ENCODE assay signal across 8 cellular contexts in genomic region chr10:116287906-116288501, GRCh38. TPM values are rescaled to one million over a fixed set of nuclear protein-coding genes. Genes with fewer than 3 reads are reported as not detected.
DNase-seq lines count a peak whose midpoint lies in the region; ATAC-seq and TF ChIP-seq lines count a peak whose summit lies in the region.

No MANE protein-coding gene starts in this region.

- ATAC-seq in DND-41 (ENCODE audit: insufficient read depth, low read depth) (no peak), HG02973 (IDR thresholded peaks at IDR 0.05; ENCODE audit: unreplicated experiment) (peak; percentile 68), RWPE2 (ENCODE audit: low read depth) (peak; percentile 42; the same call in 1 of the 3 replicates), HG02678 (IDR thresholded peaks at IDR 0.05; ENCODE audit: unreplicated experiment) (no peak)

- H4K20me1 ChIP-seq in DND-41 (ENCODE audit: insufficient read depth, low read length) (no peaks in the 10 kb centered on the region), osteoblast (ENCODE audit: insufficient read depth, low read length) (no peaks in the 10 kb centered on the region)

- H2AFZ ChIP-seq in DND-41 (ENCODE audit: low read depth, low read length) = no peak overlapping the region
- H2AFZ ChIP-seq in osteoblast (ENCODE audit: low read length) = no peak overlapping the region

- no peaks in the 10 kb centered on the region; the same call in 1 of the 2 replicates for H3K4me1 ChIP-seq in DND-41 (ENCODE audit: insufficient read depth, low read length)
- H3K4me1 ChIP-seq in RWPE2 (ENCODE audit: insufficient read depth, poor library complexity, severe bottlenecking) = no peaks in the 10 kb centered on the region
- no peaks in the 10 kb centered on the region for H3K4me1 ChIP-seq in osteoblast (ENCODE audit: insufficient read depth, low read length)

- TF ChIP-seq POLR2A in erythroblast (IDR thresholded peaks at IDR 0.05; ENCODE audit: low read length) = no peak

- DNase-seq in DND-41 (peak; percentile 13), RWPE2 (ENCODE audit: low spot score) (no peak), erythroblast (lab: John Stamatoyannopoulos, UW) (peak; percentile 23 to 50), osteoblast (ENCODE audit: insufficient read length, low spot score, missing footprints) (no peak), COR-L47 (lab: John Stamatoyannopoulos, UW) (no peak)
- no peak for DNase-seq in stimulated activated naive CD4-positive, alpha-beta T cell (lab: John Stamatoyannopoulos, UW)

- H3K9me3 ChIP-seq in DND-41 (ENCODE audit: insufficient read depth, low read length, severe bottlenecking) (no peaks in the 10 kb centered on the region), RWPE2 (ENCODE audit: severe bottlenecking) (no peaks in the 10 kb centered on the region), osteoblast (ENCODE audit: low read depth, low read length) (no peaks in the 10 kb centered on the region)

- TF ChIP-seq CTCF in DND-41 (IDR thresholded peaks at IDR 0.05; ENCODE audit: borderline replicate concordance, extremely low read depth, low read length, poor library complexity, severe bottlenecking) = peak; percentile 59
- peak; percentile 82 for TF ChIP-seq CTCF in RWPE2 (IDR thresholded peaks at IDR 0.05; ENCODE audit: poor library complexity, severe bottlenecking)
- TF ChIP-seq CTCF in osteoblast (IDR thresholded peaks at IDR 0.05; ENCODE audit: extremely low read depth, low read depth, low read length) = peak; percentile 76

- no peaks in the 10 kb centered on the region for H3K27me3 ChIP-seq in DND-41 (ENCODE audit: insufficient read depth, low read length, poor library complexity)
- peaks cover 7% of the 10 kb centered on the region for H3K27me3 ChIP-seq in RWPE2 (ENCODE audit: insufficient read depth, poor library complexity, severe bottlenecking)
- H3K27me3 ChIP-seq in osteoblast (ENCODE audit: insufficient read depth, low read length) = no peaks in the 10 kb centered on the region

- H3K27ac ChIP-seq in DND-41 (ENCODE audit: low read length) = no peak overlapping the region
- H3K27ac ChIP-seq in RWPE2 (ENCODE audit: poor library complexity, severe bottlenecking) = no peak overlapping the region
- no peak overlapping the region for H3K27ac ChIP-seq in osteoblast (ENCODE audit: low read depth, low read length)

- H3K36me3 ChIP-seq in DND-41 (ENCODE audit: insufficient read depth, low read length) = no peaks in the 10 kb centered on the region
- H3K36me3 ChIP-seq in RWPE2 (ENCODE audit: low read depth) = no peaks in the 10 kb centered on the region
- no peaks in the 10 kb centered on the region for H3K36me3 ChIP-seq in osteoblast (ENCODE audit: insufficient read depth, low read length)

- no peak overlapping the region for H3K4me2 ChIP-seq in DND-41 (ENCODE audit: insufficient read depth, low read length)
- no peak overlapping the region for H3K4me2 ChIP-seq in osteoblast (ENCODE audit: insufficient read depth, low read length)

- no peaks in the 10 kb centered on the region for H3K79me2 ChIP-seq in DND-41 (ENCODE audit: insufficient read depth, low read length)
- no peaks in the 10 kb centered on the region for H3K79me2 ChIP-seq in osteoblast (ENCODE audit: insufficient read depth, low read length)

- H3K4me3 ChIP-seq in DND-41 (ENCODE audit: low read depth in 1 of 2, low read length in 2 of 2) (no peak overlapping the region), RWPE2 (ENCODE audit: severe bottlenecking) (no peak overlapping the region), osteoblast (ENCODE audit: insufficient read depth, low read length) (no peak overlapping the region)

- H3K9ac ChIP-seq in DND-41 (ENCODE audit: low read depth, low read length) = no peak overlapping the region

RNA-seq across cellular contexts. Expression of gene GFRA1, which starts 15.0 kb away (rescaled TPM):
- total RNA-seq in osteoblast = 76.0 and 76.6 TPM in 2 replicates

RNA-seq across cellular contexts. Expression of gene CCDC172, which starts 36.2 kb away (rescaled TPM):
- total RNA-seq in osteoblast = not detected in 2 replicates

Comparison
In these comparisons a context has a peak if more than half of its experiments do, and no peak if none do; other contexts are left out.
1. ATAC-seq: peak in HG02973 (single experiment) and RWPE2 (single experiment); none in DND-41 (single experiment) and HG02678 (single experiment).
2. DNase-seq: peak in DND-41 (single experiment) and erythroblast (2 of 2); none in RWPE2 (single experiment), osteoblast (single experiment), stimulated activated naive CD4-positive, alpha-beta T cell (0 of 6) and COR-L47 (single experiment).
3. Peak in every context shown above with its lines, with median percentiles within 50 percentile points of each other: CTCF ChIP-seq.